29 cellular contexts compared by ENCODE assay signal in the genomic region with DNA sequence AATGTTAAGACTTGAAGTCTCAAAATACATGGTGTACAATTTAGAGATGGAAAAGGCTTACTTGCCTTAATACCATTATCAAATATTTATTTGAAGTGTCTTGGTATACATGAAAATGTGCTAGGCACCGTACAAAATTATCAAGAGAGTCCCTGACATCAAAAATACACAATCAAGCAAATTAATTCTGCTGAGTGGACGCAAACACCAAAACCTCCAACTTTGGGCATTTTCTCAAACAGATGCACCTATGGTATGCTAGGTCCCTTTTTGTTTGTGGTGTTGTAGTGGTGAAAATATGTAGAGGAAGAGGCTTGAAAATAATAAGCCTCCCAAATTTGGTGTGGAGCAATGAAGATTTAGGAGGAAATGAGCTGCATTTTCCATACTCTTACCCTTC.
"Had no signal": no experiment of that assay in that cellular context is flagged by ENCODE, and none has a peak within 500 bp of the region (broad histone marks: within the 10 kb centered on the region; RNA-seq: fewer than 3 reads in every experiment).

No MANE protein-coding gene starts in this region.

- H3K4me3 Mint-ChIP-seq: activated CD4-positive, alpha-beta T cell treated with anti-CD3 and anti-CD28 coated beads, Interleukin-2, amount 10 ng/mL, durations not matched to agents 7 days and 5 days; activated CD8-positive, alpha-beta memory T cell treated with anti-CD3 and anti-CD28 coated beads, Interleukin-2, amount 10 ng/mL, durations not matched to agents 7 days and 5 days; activated naive CD4-positive, alpha-beta T cell treated with anti-CD3 and anti-CD28 coated beads, Interleukin-2, amount 10 ng/mL, durations not matched to agents 7 days and 5 days; activated naive CD8-positive, alpha-beta T cell treated with anti-CD3 and anti-CD28 coated beads for 36 hours had no signal

- H3K27ac ChIP-seq: brain microvascular endothelial cell, SJCRH30, SK-N-MC, WERI-Rb-1 had no signal

- DNase-seq: activated CD4-positive, alpha-beta T cell treated with anti-CD3 and anti-CD28 coated beads for 1 hour; activated CD4-positive, alpha-beta T cell treated with anti-CD3 and anti-CD28 coated beads, Interleukin-2, amount 10 ng/mL, durations not matched to agents 7 days and 5 days; activated CD4-positive, alpha-beta T cell treated with anti-CD3 and anti-CD28 coated beads, Interleukin-2, amount 50 U/mL, for 48 hours; activated CD4-positive, CD25-positive, alpha-beta regulatory T cell; activated CD8-positive, alpha-beta memory T cell treated with anti-CD3 and anti-CD28 coated beads for 24 hours; activated CD8-positive, alpha-beta memory T cell treated with anti-CD3 and anti-CD28 coated beads, Interleukin-2, amount 10 ng/mL, durations not matched to agents 7 days and 5 days; activated CD8-positive, alpha-beta memory T cell treated with anti-CD3 and anti-CD28 coated beads, Interleukin-2, amount 50 U/mL, for 48 hours; activated gamma-delta T cell treated with Interleukin-2 at 50 U/mL for 16 hours; activated naive CD4-positive, alpha-beta T cell treated with anti-CD3 and anti-CD28 coated beads, Interleukin-2, amount 10 ng/mL, durations not matched to agents 7 days and 5 days; activated naive CD8-positive, alpha-beta T cell treated with anti-CD3 and anti-CD28 coated beads for 36 hours; amniotic stem cell; aorta; brain microvascular endothelial cell; central memory CD4-positive, alpha-beta T cell; MM.1S; MV-4-11; NCI-H1092; NCI-H1436 treated with DMSO at 0.1 percent for 48 hours; NCI-H1694 treated with DMSO at 0.1 percent for 48 hours; NCI-H2029; NCI-H345; NCI-H524 treated with DMSO at 0.1 percent for 48 hours; SHP77; SJCRH30; T1000; WERI-Rb-1 had no signal

- FAIRE-seq: colon had no signal

- H3K27me3 Mint-ChIP-seq: activated CD4-positive, alpha-beta T cell treated with anti-CD3 and anti-CD28 coated beads, Interleukin-2, amount 10 ng/mL, durations not matched to agents 7 days and 5 days; activated CD8-positive, alpha-beta memory T cell treated with anti-CD3 and anti-CD28 coated beads, Interleukin-2, amount 10 ng/mL, durations not matched to agents 7 days and 5 days; activated naive CD4-positive, alpha-beta T cell treated with anti-CD3 and anti-CD28 coated beads, Interleukin-2, amount 10 ng/mL, durations not matched to agents 7 days and 5 days; activated naive CD8-positive, alpha-beta T cell treated with anti-CD3 and anti-CD28 coated beads for 36 hours had no signal

- H3K4me1 Mint-ChIP-seq: activated naive CD4-positive, alpha-beta T cell treated with anti-CD3 and anti-CD28 coated beads, Interleukin-2, amount 10 ng/mL, durations not matched to agents 7 days and 5 days had no signal

- H3K9me3 ChIP-seq: SJCRH30 had no signal

- H3K9me3 Mint-ChIP-seq: activated CD4-positive, alpha-beta T cell treated with anti-CD3 and anti-CD28 coated beads, Interleukin-2, amount 10 ng/mL, durations not matched to agents 7 days and 5 days; activated naive CD4-positive, alpha-beta T cell treated with anti-CD3 and anti-CD28 coated beads, Interleukin-2, amount 10 ng/mL, durations not matched to agents 7 days and 5 days; activated naive CD8-positive, alpha-beta T cell treated with anti-CD3 and anti-CD28 coated beads for 36 hours had no signal

- ATAC-seq: activated CD8-positive, alpha-beta memory T cell treated with anti-CD3 and anti-CD28 coated beads, Interleukin-2, amount 10 ng/mL, durations not matched to agents 7 days and 5 days; Panc1 had no signal

- H3K27ac Mint-ChIP-seq: activated CD4-positive, alpha-beta T cell treated with anti-CD3 and anti-CD28 coated beads, Interleukin-2, amount 10 ng/mL, durations not matched to agents 7 days and 5 days; activated CD8-positive, alpha-beta memory T cell treated with anti-CD3 and anti-CD28 coated beads, Interleukin-2, amount 10 ng/mL, durations not matched to agents 7 days and 5 days; activated naive CD4-positive, alpha-beta T cell treated with anti-CD3 and anti-CD28 coated beads, Interleukin-2, amount 10 ng/mL, durations not matched to agents 7 days and 5 days; activated naive CD8-positive, alpha-beta T cell treated with anti-CD3 and anti-CD28 coated beads for 36 hours had no signal

- H3K4me3 ChIP-seq: SJCRH30, SK-N-MC had no signal

- H3K4me1 ChIP-seq: SJCRH30 had no signal
